In genomic region chr2:95669441-95669994, GRCh38 we compare ENCODE assay signal across 16 cellular contexts.
DNase-seq lines count a peak whose midpoint lies in the region; FAIRE-seq and TF ChIP-seq lines count a peak whose summit lies in the region.
"Had no signal": no experiment of that assay in that cellular context is flagged by ENCODE, and none has a peak within 500 bp of the region (broad histone marks: within the 10 kb centered on the region; RNA-seq: fewer than 3 reads in every experiment).

No MANE protein-coding gene starts in this region.

- H3K36me3 ChIP-seq in KOPT-K1 (ENCODE audit: insufficient read depth, low read length) (no peaks in the 10 kb centered on the region), OCI-LY7 (ENCODE audit: insufficient read depth, low read length) (no peaks in the 10 kb centered on the region), fibroblast of lung (ENCODE audit: control insufficient read depth, insufficient read depth, low read length) (no peaks in the 10 kb centered on the region)
- H3K36me3 ChIP-seq: vagina had no signal

- DNase-seq in OCI-LY7 (ENCODE audit: low spot score) (peak; percentile 7), fibroblast of lung (ENCODE audit: low read depth in 2 of 2) (no peak), smooth muscle cell of the brain vasculature (ENCODE audit: low read depth, low spot score) (peak; percentile 36), frontal cortex (ENCODE audit: low spot score in 2 of 2) (no peak), superior temporal gyrus (ENCODE audit: extremely low spot score) (no peak)
- DNase-seq in activated CD4-positive, alpha-beta T cell treated with anti-CD3 and anti-CD28 coated beads for 1 hour: no peak
- DNase-seq: activated naive CD4-positive, alpha-beta T cell; endodermal cell; H9; islet precursor cell; NCI-H187; NCI-H69; stimulated activated CD4-positive, alpha-beta T cell treated with anti-CD3 and anti-CD28 coated beads, Interleukin-2, amount 100 ng/mL, for 48 hours had no signal

- H3K4me3 ChIP-seq in OCI-LY7 (ENCODE audit: low read depth, low read length, poor library complexity, severe bottlenecking) (no peak overlapping the region), fibroblast of lung (replicated peaks in 1 of 4; ENCODE audit: control extremely low read depth in 1 of 4, insufficient read depth in 1 of 4, low read depth in 3 of 4, low read length in 4 of 4) (no peak overlapping the region)
- H3K4me3 ChIP-seq: vagina had no signal

- H3K27ac ChIP-seq in KOPT-K1 (ENCODE audit: low read depth, low read length, poor library complexity, severe bottlenecking) (peak overlapping the region; percentile 91), OCI-LY7 (ENCODE audit: low read depth, low read length, poor library complexity, severe bottlenecking) (no peak overlapping the region), fibroblast of lung (ENCODE audit: insufficient read depth, low read length) (no peak overlapping the region)
- H3K27ac ChIP-seq: vagina had no signal

- H3K4me1 ChIP-seq in OCI-LY7 (ENCODE audit: insufficient read depth, low read length, poor library complexity, severe bottlenecking): no peaks in the 10 kb centered on the region
- peaks cover 7% of the 10 kb centered on the region for H3K4me1 ChIP-seq in fibroblast of lung (ENCODE audit: control insufficient read depth, extremely low read depth, insufficient read depth, low read length)

- no peak overlapping the region for H2AFZ ChIP-seq in OCI-LY7 (ENCODE audit: low read length)
- no peak overlapping the region for H2AFZ ChIP-seq in fibroblast of lung (ENCODE audit: low read length)

- no peaks in the 10 kb centered on the region for H4K20me1 ChIP-seq in OCI-LY7 (ENCODE audit: insufficient read depth, low read length)
- no peaks in the 10 kb centered on the region for H4K20me1 ChIP-seq in fibroblast of lung (ENCODE audit: control insufficient read depth, extremely low read depth, insufficient read depth, low read length)

- no peaks in the 10 kb centered on the region for H3K27me3 ChIP-seq in fibroblast of lung (ENCODE audit: control insufficient read depth, insufficient read depth, low read length)
- H3K27me3 ChIP-seq: vagina had no signal

- no TSS peak for BruUV-seq in OCI-LY7 (replicated peaks; lab: Mats Ljungman, UMichigan)

- TF ChIP-seq CTCF in OCI-LY7 (conservative IDR thresholded peaks at IDR 0.05; ENCODE audit: low read length) (no peak), fibroblast of lung (conservative IDR thresholded peaks at IDR 0.05 in 1 of 2, IDR thresholded peaks at IDR 0.05 in 1 of 2; ENCODE audit: low read depth in 1 of 2, low read length in 2 of 2) (no peak)

- POLR2A ChIA-PET in OCI-LY7 (lab: Charles Lee): no interaction called here

- H3K9me2 ChIP-seq in OCI-LY7 (ENCODE audit: insufficient read depth, low read length): no peaks in the 10 kb centered on the region

- no peak overlapping the region for H3K4me2 ChIP-seq in OCI-LY7 (ENCODE audit: low read length)
- peak overlapping the region; percentile 32 for H3K4me2 ChIP-seq in fibroblast of lung (ENCODE audit: extremely low read depth, insufficient read depth, low read length)

- H3K9ac ChIP-seq in fibroblast of lung (ENCODE audit: insufficient read depth, low read length): no peak overlapping the region

- H3K9me3 ChIP-seq in KOPT-K1 (ENCODE audit: insufficient read depth, low read length, poor library complexity, severe bottlenecking) (no peaks in the 10 kb centered on the region), OCI-LY7 (ENCODE audit: low read length) (no peaks in the 10 kb centered on the region), fibroblast of lung (ENCODE audit: control insufficient read depth, insufficient read depth, low read depth, low read length) (no peaks in the 10 kb centered on the region)
- H3K9me3 ChIP-seq: vagina had no signal

- CTCF ChIA-PET in OCI-LY7 (lab: Charles Lee; ENCODE audit: unreplicated experiment): no interaction called here

- intact Hi-C loops in OCI-LY7 (cut with micrococcal nuclease; ENCODE audit: unreplicated experiment): no loop called here

- H3K79me2 ChIP-seq in OCI-LY7 (ENCODE audit: insufficient read depth, low read depth, low read length) (no peaks in the 10 kb centered on the region), fibroblast of lung (ENCODE audit: control insufficient read depth, insufficient read depth, low read length) (no peaks in the 10 kb centered on the region)

- no peak for FAIRE-seq in frontal cortex (lab: Jason Lieb, UNC)
- FAIRE-seq: TTC549 had no signal

Comparison
In these comparisons a context has a peak if more than half of its experiments do, and no peak if none do; other contexts are left out.
1. DNase-seq: peak in OCI-LY7 (single experiment) and smooth muscle cell of the brain vasculature (single experiment); none in fibroblast of lung (0 of 2), activated CD4-positive, alpha-beta T cell treated with anti-CD3 and anti-CD28 coated beads for 1 hour (single experiment), frontal cortex (0 of 2) and superior temporal gyrus (single experiment).